Comparison of ENCODE assay signal across 8 cellular contexts in genomic region chr5:59724482-59725392, GRCh38.
A peak's percentile ranks its signal among the peaks of the same experiment; 100 is the strongest.
DNase-seq lines count a peak whose midpoint lies in the region; ATAC-seq and TF ChIP-seq lines count a peak whose summit lies in the region.

No MANE protein-coding gene starts in this region.

- H3K4me3 Mint-ChIP-seq in endothelial cell (ENCODE audit: unreplicated experiment) (no peak overlapping the region), osteocyte (ENCODE audit: unreplicated experiment) (no peak overlapping the region)

- H3K9me3 Mint-ChIP-seq in endothelial cell (ENCODE audit: unreplicated experiment) (no peaks in the 10 kb centered on the region), osteocyte (ENCODE audit: unreplicated experiment) (no peaks in the 10 kb centered on the region)

- H3K4me1 Mint-ChIP-seq in endothelial cell (ENCODE audit: unreplicated experiment) (no peaks in the 10 kb centered on the region), osteocyte (ENCODE audit: unreplicated experiment) (peaks cover 8% of the 10 kb centered on the region)

- H3K27ac Mint-ChIP-seq in endothelial cell (ENCODE audit: unreplicated experiment): no peak overlapping the region
- no peak overlapping the region for H3K27ac Mint-ChIP-seq in osteocyte (ENCODE audit: unreplicated experiment)

- peak; percentile 69 for TF ChIP-seq CTCF in GM12872 (IDR thresholded peaks at IDR 0.05; ENCODE audit: insufficient read depth, low read depth, low read length)
- peak; percentile 89 for TF ChIP-seq CTCF in endothelial cell (IDR thresholded peaks at IDR 0.05; ENCODE audit: unreplicated experiment)
- peak; percentile 71 for TF ChIP-seq CTCF in osteocyte (IDR thresholded peaks at IDR 0.05)

- peak; percentile 31 to 44 for DNase-seq in AML-193 (lab: John Stamatoyannopoulos, UW)
- peak; percentile 80 for DNase-seq in OCI-M1 (lab: John Stamatoyannopoulos, UW)
- peak; percentile 60 for DNase-seq in endothelial cell (ENCODE audit: low spot score)
- DNase-seq in osteocyte (ENCODE audit: extremely low spot score, unreplicated experiment): no peak
- no peak for DNase-seq in activated CD8-positive, alpha-beta memory T cell treated with anti-CD3 and anti-CD28 coated beads, Interleukin-2, amount 50 U/mL, for 4 hours

- ATAC-seq in HG03066 (IDR thresholded peaks at IDR 0.05; ENCODE audit: low read depth, unreplicated experiment): peak; percentile 80
- no peak for ATAC-seq in HG02763 (IDR thresholded peaks at IDR 0.05; ENCODE audit: unreplicated experiment)

- no peaks in the 10 kb centered on the region for H3K27me3 Mint-ChIP-seq in endothelial cell (ENCODE audit: unreplicated experiment)
- H3K27me3 Mint-ChIP-seq in osteocyte (ENCODE audit: unreplicated experiment): no peaks in the 10 kb centered on the region

- no peaks in the 10 kb centered on the region for H3K36me3 Mint-ChIP-seq in endothelial cell (ENCODE audit: low read depth, unreplicated experiment)
- H3K36me3 Mint-ChIP-seq in osteocyte (ENCODE audit: unreplicated experiment): no peaks in the 10 kb centered on the region

Comparison
In these comparisons a context has a peak if more than half of its experiments do, and no peak if none do; other contexts are left out.
1. DNase-seq: peak in AML-193 (2 of 2), OCI-M1 (single experiment) and endothelial cell (single experiment); none in osteocyte (single experiment) and activated CD8-positive, alpha-beta memory T cell treated with anti-CD3 and anti-CD28 coated beads, Interleukin-2, amount 50 U/mL, for 4 hours (single experiment).
2. Peak in every context shown above with its lines, with median percentiles within 50 percentile points of each other: CTCF ChIP-seq.